Comparison of ENCODE assay signal across 1 cellular context in the genomic region with DNA sequence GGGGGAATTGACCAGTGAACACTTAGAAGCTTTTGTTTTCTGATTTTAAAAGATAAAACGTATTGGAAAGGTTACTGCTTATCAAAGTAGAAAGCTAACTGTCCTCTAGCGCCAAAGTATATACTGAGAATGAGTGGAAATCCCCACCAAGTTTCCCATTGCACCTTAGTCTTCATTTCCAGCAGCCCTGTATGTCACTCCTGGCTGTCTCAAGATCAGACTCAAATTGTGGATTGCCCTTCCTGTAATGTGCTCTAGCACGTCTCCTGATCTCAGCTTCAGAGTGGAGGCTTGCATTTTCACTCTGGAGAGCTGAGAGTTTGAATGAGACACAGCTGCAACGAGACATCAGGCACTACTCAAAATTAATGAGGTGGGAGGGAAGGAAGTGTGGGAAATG.
TF ChIP-seq lines count a peak whose summit lies in the region.

No MANE protein-coding gene starts in this region.

TF ChIP-seq in GM23338, 12 proteins besides CTCF, POLR2A, EP300 and RAD21 (continued from another document):
- TF ChIP-seq, protein P1, sequence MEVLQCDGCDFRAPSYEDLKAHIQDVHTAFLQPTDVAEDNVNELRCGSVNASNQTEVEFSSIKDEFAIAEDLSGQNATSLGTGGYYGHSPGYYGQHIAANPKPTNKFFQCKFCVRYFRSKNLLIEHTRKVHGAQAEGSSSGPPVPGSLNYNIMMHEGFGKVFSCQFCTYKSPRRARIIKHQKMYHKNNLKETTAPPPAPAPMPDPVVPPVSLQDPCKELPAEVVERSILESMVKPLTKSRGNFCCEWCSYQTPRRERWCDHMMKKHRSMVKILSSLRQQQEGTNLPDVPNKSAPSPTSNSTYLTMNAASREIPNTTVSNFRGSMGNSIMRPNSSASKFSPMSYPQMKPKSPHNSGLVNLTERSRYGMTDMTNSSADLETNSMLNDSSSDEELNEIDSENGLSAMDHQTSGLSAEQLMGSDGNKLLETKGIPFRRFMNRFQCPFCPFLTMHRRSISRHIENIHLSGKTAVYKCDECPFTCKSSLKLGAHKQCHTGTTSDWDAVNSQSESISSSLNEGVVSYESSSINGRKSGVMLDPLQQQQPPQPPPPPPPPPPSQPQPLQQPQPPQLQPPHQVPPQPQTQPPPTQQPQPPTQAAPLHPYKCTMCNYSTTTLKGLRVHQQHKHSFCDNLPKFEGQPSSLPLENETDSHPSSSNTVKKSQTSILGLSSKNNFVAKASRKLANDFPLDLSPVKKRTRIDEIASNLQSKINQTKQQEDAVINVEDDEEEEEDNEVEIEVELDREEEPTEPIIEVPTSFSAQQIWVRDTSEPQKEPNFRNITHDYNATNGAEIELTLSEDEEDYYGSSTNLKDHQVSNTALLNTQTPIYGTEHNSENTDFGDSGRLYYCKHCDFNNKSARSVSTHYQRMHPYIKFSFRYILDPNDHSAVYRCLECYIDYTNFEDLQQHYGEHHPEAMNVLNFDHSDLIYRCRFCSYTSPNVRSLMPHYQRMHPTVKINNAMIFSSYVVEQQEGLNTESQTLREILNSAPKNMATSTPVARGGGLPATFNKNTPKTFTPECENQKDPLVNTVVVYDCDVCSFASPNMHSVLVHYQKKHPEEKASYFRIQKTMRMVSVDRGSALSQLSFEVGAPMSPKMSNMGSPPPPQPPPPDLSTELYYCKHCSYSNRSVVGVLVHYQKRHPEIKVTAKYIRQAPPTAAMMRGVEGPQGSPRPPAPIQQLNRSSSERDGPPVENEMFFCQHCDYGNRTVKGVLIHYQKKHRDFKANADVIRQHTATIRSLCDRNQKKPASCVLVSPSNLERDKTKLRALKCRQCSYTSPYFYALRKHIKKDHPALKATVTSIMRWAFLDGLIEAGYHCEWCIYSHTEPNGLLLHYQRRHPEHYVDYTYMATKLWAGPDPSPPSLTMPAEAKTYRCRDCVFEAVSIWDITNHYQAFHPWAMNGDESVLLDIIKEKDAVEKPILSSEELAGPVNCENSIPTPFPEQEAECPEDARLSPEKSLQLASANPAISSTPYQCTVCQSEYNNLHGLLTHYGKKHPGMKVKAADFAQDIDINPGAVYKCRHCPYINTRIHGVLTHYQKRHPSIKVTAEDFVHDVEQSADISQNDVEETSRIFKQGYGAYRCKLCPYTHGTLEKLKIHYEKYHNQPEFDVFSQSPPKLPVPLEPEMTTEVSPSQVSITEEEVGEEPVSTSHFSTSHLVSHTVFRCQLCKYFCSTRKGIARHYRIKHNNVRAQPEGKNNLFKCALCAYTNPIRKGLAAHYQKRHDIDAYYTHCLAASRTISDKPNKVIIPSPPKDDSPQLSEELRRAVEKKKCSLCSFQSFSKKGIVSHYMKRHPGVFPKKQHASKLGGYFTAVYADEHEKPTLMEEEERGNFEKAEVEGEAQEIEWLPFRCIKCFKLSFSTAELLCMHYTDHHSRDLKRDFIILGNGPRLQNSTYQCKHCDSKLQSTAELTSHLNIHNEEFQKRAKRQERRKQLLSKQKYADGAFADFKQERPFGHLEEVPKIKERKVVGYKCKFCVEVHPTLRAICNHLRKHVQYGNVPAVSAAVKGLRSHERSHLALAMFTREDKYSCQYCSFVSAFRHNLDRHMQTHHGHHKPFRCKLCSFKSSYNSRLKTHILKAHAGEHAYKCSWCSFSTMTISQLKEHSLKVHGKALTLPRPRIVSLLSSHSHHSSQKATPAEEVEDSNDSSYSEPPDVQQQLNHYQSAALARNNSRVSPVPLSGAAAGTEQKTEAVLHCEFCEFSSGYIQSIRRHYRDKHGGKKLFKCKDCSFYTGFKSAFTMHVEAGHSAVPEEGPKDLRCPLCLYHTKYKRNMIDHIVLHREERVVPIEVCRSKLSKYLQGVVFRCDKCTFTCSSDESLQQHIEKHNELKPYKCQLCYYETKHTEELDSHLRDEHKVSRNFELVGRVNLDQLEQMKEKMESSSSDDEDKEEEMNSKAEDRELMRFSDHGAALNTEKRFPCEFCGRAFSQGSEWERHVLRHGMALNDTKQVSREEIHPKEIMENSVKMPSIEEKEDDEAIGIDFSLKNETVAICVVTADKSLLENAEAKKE (CRISPR knock-in tag; IDR thresholded peaks at IDR 0.05) = no peak
- TF ChIP-seq, protein P2, sequence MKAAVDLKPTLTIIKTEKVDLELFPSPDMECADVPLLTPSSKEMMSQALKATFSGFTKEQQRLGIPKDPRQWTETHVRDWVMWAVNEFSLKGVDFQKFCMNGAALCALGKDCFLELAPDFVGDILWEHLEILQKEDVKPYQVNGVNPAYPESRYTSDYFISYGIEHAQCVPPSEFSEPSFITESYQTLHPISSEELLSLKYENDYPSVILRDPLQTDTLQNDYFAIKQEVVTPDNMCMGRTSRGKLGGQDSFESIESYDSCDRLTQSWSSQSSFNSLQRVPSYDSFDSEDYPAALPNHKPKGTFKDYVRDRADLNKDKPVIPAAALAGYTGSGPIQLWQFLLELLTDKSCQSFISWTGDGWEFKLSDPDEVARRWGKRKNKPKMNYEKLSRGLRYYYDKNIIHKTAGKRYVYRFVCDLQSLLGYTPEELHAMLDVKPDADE (IDR thresholded peaks at IDR 0.05) = no peak
- TF ChIP-seq EZH2 (IDR thresholded peaks at IDR 0.05; ENCODE audit: low read depth, unreplicated experiment) (no peak), STAT1 (IDR thresholded peaks at IDR 0.05; ENCODE audit: unreplicated experiment) (no peak), NANOG (IDR thresholded peaks at IDR 0.05; ENCODE audit: borderline replicate concordance) (no peak), ZNF114 (CRISPR knock-in tag; IDR thresholded peaks at IDR 0.05) (no peak), POLR2AphosphoS5 (IDR thresholded peaks at IDR 0.05; ENCODE audit: low read depth) (no peak)
